ENCODE assay signal across 25 cellular contexts in genomic region chr2:137940191-137940590, GRCh38. TPM values are rescaled to one million over a fixed set of nuclear protein-coding genes. Genes with fewer than 3 reads are reported as not detected.
"Had no signal": no experiment of that assay in that cellular context is flagged by ENCODE, and none has a peak within 500 bp of the region (broad histone marks: within the 10 kb centered on the region; RNA-seq: fewer than 3 reads in every experiment).

No MANE protein-coding gene starts in this region.

- ATAC-seq: Panc1, PC-3 had no signal

- H3K4me3 ChIP-seq: MG63, SJCRH30 had no signal

- H3K27me3 ChIP-seq: MG63, SJCRH30 had no signal

- H3K4me1 ChIP-seq: SJCRH30 had no signal

- FAIRE-seq: HTR-8/SVneo had no signal

- DNase-seq: Karpas-422, KG1, MG63, NCI-H1092, NCI-H1105 treated with DMSO at 0.1 percent for 48 hours, NCI-H1417 treated with DMSO at 0.1 percent for 48 hours, NCI-H146, NCI-H1694 treated with DMSO at 0.1 percent for 48 hours, NCI-H1930, NCI-H2081, NCI-H2107, NCI-H226, NCI-H446, NCI-H510A, NCI-H524 treated with DMSO at 0.1 percent for 48 hours, NCI-H69, NCI-H774, PC-3, SHP77, SJCRH30 had no signal

- H3K27ac ChIP-seq: HL-60, RWPE1, SJCRH30 had no signal

- H3K36me3 ChIP-seq: MG63, SJCRH30 had no signal

- H3K9me3 ChIP-seq: MG63, SJCRH30 had no signal

RNA-seq across cellular contexts. Expression of gene HNMT, which starts 24.1 kb away (rescaled TPM):
- total RNA-seq: OCI-LY7 had no signal
